Comparison of ENCODE assay signal across 1 cellular context in genomic region chr6:45640811-45641210, GRCh38.
TF ChIP-seq lines count a peak whose summit lies in the region.

No MANE protein-coding gene starts in this region.

TF ChIP-seq in IMR-90, 13 proteins besides CTCF, POLR2A, EP300 and RAD21 (continued from another document):
- TF ChIP-seq CHD1 (IDR thresholded peaks at IDR 0.05; ENCODE audit: low read depth, low read length) (no peak), MAZ (IDR thresholded peaks at IDR 0.05; ENCODE audit: borderline replicate concordance, low read depth, low read length) (no peak), BHLHE40 (IDR thresholded peaks at IDR 0.05; ENCODE audit: low read depth, low read length) (no peak), MXI1 (IDR thresholded peaks at IDR 0.05; ENCODE audit: borderline replicate concordance, low read depth, low read length) (no peak), FOS (IDR thresholded peaks at IDR 0.05; ENCODE audit: low read depth, low read length) (no peak), MAFK (IDR thresholded peaks at IDR 0.05; ENCODE audit: low read depth, low read length) (no peak), RFX5 (IDR thresholded peaks at IDR 0.05; ENCODE audit: low read depth, low read length) (no peak), CEBPB (IDR thresholded peaks at IDR 0.05; ENCODE audit: low read depth, low read length) (no peak), RCOR1 (IDR thresholded peaks at IDR 0.05; ENCODE audit: insufficient replicate concordance, low read length) (no peak), SMC3 (IDR thresholded peaks at IDR 0.05; ENCODE audit: low read depth, low read length) (no peak), NFE2L2 (IDR thresholded peaks at IDR 0.05; ENCODE audit: low read depth, low read length) (no peak)
TF ChIP-seq in IMR-90: peak in this region for 0.
